ENCODE assay signal across 38 cellular contexts in genomic region chr1:152728986-152729385, GRCh38. TPM values are rescaled to one million over a fixed set of nuclear protein-coding genes. Genes with fewer than 3 reads are reported as not detected.
"Had no signal": no experiment of that assay in that cellular context is flagged by ENCODE, and none has a peak within 500 bp of the region (broad histone marks: within the 10 kb centered on the region; RNA-seq: fewer than 3 reads in every experiment).

No MANE protein-coding gene starts in this region.

- H3K9me3 ChIP-seq: MG63 had no signal

- H3K36me3 ChIP-seq: MG63 had no signal

- H3K4me3 ChIP-seq: MG63 had no signal

- DNase-seq: Karpas-422, Kasumi-1, MG63, MM.1S, MV-4-11, NCI-H1048, NCI-H1092, NCI-H1092 treated with DMSO at 0.1 percent for 48 hours, NCI-H1105, NCI-H1105 treated with DMSO at 0.1 percent for 48 hours, NCI-H1417, NCI-H1417 treated with DMSO at 0.1 percent for 48 hours, NCI-H1436, NCI-H1436 treated with DMSO at 0.1 percent for 48 hours, NCI-H146, NCI-H1694, NCI-H1694 treated with DMSO at 0.1 percent for 48 hours, NCI-H187, NCI-H187 treated with DMSO at 0.1 percent for 48 hours, NCI-H1930, NCI-H2029, NCI-H2029 treated with DMSO at 0.1 percent for 48 hours, NCI-H2081, NCI-H2081 treated with DMSO at 0.1 percent for 48 hours, NCI-H2107, NCI-H2171, NCI-H2171 treated with DMSO at 0.1 percent for 48 hours, NCI-H2227 treated with DMSO at 0.1 percent for 48 hours, NCI-H226, NCI-H345, NCI-H446, NCI-H446 treated with DMSO at 0.1 percent for 48 hours, NCI-H510A, NCI-H510A treated with DMSO at 0.1 percent for 48 hours had no signal

- H3K27me3 ChIP-seq: MG63 had no signal

RNA-seq across cellular contexts. Expression of gene LCE4A, which starts 21.0 kb away (rescaled TPM):
- total RNA-seq: LHCN-M2, M059J, MCF 10A, NCI-H460 had no signal

RNA-seq across cellular contexts. Expression of gene KPRP, which starts 28.8 kb away (rescaled TPM):
- total RNA-seq: LHCN-M2, M059J, NCI-H460 had no signal

RNA-seq across cellular contexts. Expression of gene LCE2A, which starts 30.8 kb away (rescaled TPM):
- total RNA-seq: LHCN-M2, M059J, MCF 10A, NCI-H460 had no signal

RNA-seq across cellular contexts. Expression of gene LCE2B, which starts 43.1 kb away (rescaled TPM):
- total RNA-seq: LHCN-M2, M059J, MCF 10A, NCI-H460 had no signal

RNA-seq across cellular contexts. Expression of gene LCE1F, which starts 46.0 kb away (rescaled TPM):
- total RNA-seq: LHCN-M2, M059J, MCF 10A, NCI-H460 had no signal
